Comparison of ENCODE assay signal across 8 cellular contexts in genomic region chr9:70398145-70398556, GRCh38. TPM values are rescaled to one million over a fixed set of nuclear protein-coding genes. Genes with fewer than 3 reads are reported as not detected.
DNase-seq lines count a peak whose midpoint lies in the region; ATAC-seq, FAIRE-seq and TF ChIP-seq lines count a peak whose summit lies in the region.

No MANE protein-coding gene starts in this region.

- H3K36me3 Mint-ChIP-seq in CD4-positive, CD25-positive, alpha-beta regulatory T cell: no peaks in the 10 kb centered on the region
- no peaks in the 10 kb centered on the region for H3K36me3 Mint-ChIP-seq in activated naive CD4-positive, alpha-beta T cell treated with anti-CD3 and anti-CD28 coated beads, Interleukin-2, amount 50 U/mL, for 72 hours

- no peaks in the 10 kb centered on the region for H3K9me3 ChIP-seq in CD4-positive, CD25-positive, alpha-beta regulatory T cell (ENCODE audit: control insufficient read depth in 2 of 2, low read length in 2 of 2)

- no peaks in the 10 kb centered on the region for H3K27me3 ChIP-seq in CD4-positive, CD25-positive, alpha-beta regulatory T cell (ENCODE audit: control insufficient read depth, insufficient read depth, low read length)

- intact Hi-C loops in sciatic nerve (cut with DNase I): no loop called here

- H3K27me3 Mint-ChIP-seq in CD4-positive, CD25-positive, alpha-beta regulatory T cell: no peaks in the 10 kb centered on the region

- peak; percentile 86 to 94 for ATAC-seq in CD4-positive, CD25-positive, alpha-beta regulatory T cell (ENCODE audit: low read depth in 2 of 2)
- peak; percentile 100 for ATAC-seq in GM19452 (IDR thresholded peaks at IDR 0.05; ENCODE audit: unreplicated experiment)
- ATAC-seq in HG03442 (IDR thresholded peaks at IDR 0.05; ENCODE audit: unreplicated experiment): peak; percentile 99
- peak; percentile 45 to 83 for ATAC-seq in activated naive CD4-positive, alpha-beta T cell treated with anti-CD3 and anti-CD28 coated beads, Interleukin-2, amount 50 U/mL, for 72 hours
- peak; percentile 63 for ATAC-seq in sciatic nerve

- H3K4me3 ChIP-seq in CD4-positive, CD25-positive, alpha-beta regulatory T cell (ENCODE audit: low read depth, low read length): peak overlapping the region; percentile 52

- no peaks in the 10 kb centered on the region for H3K9me3 Mint-ChIP-seq in CD4-positive, CD25-positive, alpha-beta regulatory T cell
- no peaks in the 10 kb centered on the region for H3K9me3 Mint-ChIP-seq in activated naive CD4-positive, alpha-beta T cell treated with anti-CD3 and anti-CD28 coated beads, Interleukin-2, amount 50 U/mL, for 72 hours

- peaks cover 60% of the 10 kb centered on the region for H3K4me1 ChIP-seq in CD4-positive, CD25-positive, alpha-beta regulatory T cell (ENCODE audit: control insufficient read depth, insufficient read depth, low read length, poor library complexity, severe bottlenecking)

- H3K27ac Mint-ChIP-seq in CD4-positive, CD25-positive, alpha-beta regulatory T cell: peak overlapping the region; percentile 67 to 81 (median 78)
- peak overlapping the region; percentile 19 to 70 for H3K27ac Mint-ChIP-seq in activated naive CD4-positive, alpha-beta T cell treated with anti-CD3 and anti-CD28 coated beads, Interleukin-2, amount 50 U/mL, for 72 hours

- FAIRE-seq in H54 (lab: Jason Lieb, UNC): no peak

- peaks cover 26 to 83% (median 56%) of the 10 kb centered on the region in 4 donors for H3K4me1 Mint-ChIP-seq in CD4-positive, CD25-positive, alpha-beta regulatory T cell

- peak overlapping the region; percentile 48 for H3K27ac ChIP-seq in CD4-positive, CD25-positive, alpha-beta regulatory T cell (ENCODE audit: insufficient read depth, low read length, poor library complexity, severe bottlenecking)

- no peaks in the 10 kb centered on the region for H3K36me3 ChIP-seq in CD4-positive, CD25-positive, alpha-beta regulatory T cell (ENCODE audit: control insufficient read depth, insufficient read depth, low read length)

- no peak for TF ChIP-seq POLR2A in H54 (IDR thresholded peaks at IDR 0.05; ENCODE audit: low read depth, low read length)

- peak in 2 of 3 donors; percentile 53 to 80 for DNase-seq in CD4-positive, CD25-positive, alpha-beta regulatory T cell
- no peak for DNase-seq in activated naive CD4-positive, alpha-beta T cell treated with anti-CD3 and anti-CD28 coated beads, Interleukin-2, amount 50 U/mL, for 72 hours (ENCODE audit: low spot score in 2 of 2)
- DNase-seq in sciatic nerve (ENCODE audit: low spot score): no peak
- no peak for DNase-seq in activated gamma-delta T cell (lab: John Stamatoyannopoulos, UW)
- no peak for DNase-seq in activated effector memory CD4-positive, alpha-beta T cell treated with anti-CD3 and anti-CD28 coated beads, Interleukin-2, amount 50 U/mL, for 16 hours
- DNase-seq in H54 (ENCODE audit: insufficient read length, low spot score): no peak

- H3K4me3 Mint-ChIP-seq in CD4-positive, CD25-positive, alpha-beta regulatory T cell: peak overlapping the region; percentile 0 to 74 (median 58)

RNA-seq across cellular contexts. Expression of gene KLF9, which starts 16.3 kb away (rescaled TPM):
- total RNA-seq in CD4-positive, CD25-positive, alpha-beta regulatory T cell: 86.7 TPM
- polyA plus RNA-seq in CD4-positive, CD25-positive, alpha-beta regulatory T cell: 1 to 10 TPM; 1.4 to 3.7 (median 3.0) TPM
- total RNA-seq in activated naive CD4-positive, alpha-beta T cell treated with anti-CD3 and anti-CD28 coated beads, Interleukin-2, amount 50 U/mL, for 72 hours: 10 to 100 TPM; 22.6 to 25.1 TPM
- 94.6 TPM for total RNA-seq in sciatic nerve

Comparison
In these comparisons a context has a peak if more than half of its experiments do, and no peak if none do; other contexts are left out.
1. DNase-seq: peak in CD4-positive, CD25-positive, alpha-beta regulatory T cell (2 of 3); none in activated naive CD4-positive, alpha-beta T cell treated with anti-CD3 and anti-CD28 coated beads, Interleukin-2, amount 50 U/mL, for 72 hours (0 of 2), sciatic nerve (single experiment), activated gamma-delta T cell (single experiment), activated effector memory CD4-positive, alpha-beta T cell treated with anti-CD3 and anti-CD28 coated beads, Interleukin-2, amount 50 U/mL, for 16 hours (single experiment) and H54 (single experiment).
2. Peak in every context shown above with its lines, with median percentiles within 50 percentile points of each other: ATAC-seq.